17 cellular contexts compared by ENCODE assay signal in the genomic region with DNA sequence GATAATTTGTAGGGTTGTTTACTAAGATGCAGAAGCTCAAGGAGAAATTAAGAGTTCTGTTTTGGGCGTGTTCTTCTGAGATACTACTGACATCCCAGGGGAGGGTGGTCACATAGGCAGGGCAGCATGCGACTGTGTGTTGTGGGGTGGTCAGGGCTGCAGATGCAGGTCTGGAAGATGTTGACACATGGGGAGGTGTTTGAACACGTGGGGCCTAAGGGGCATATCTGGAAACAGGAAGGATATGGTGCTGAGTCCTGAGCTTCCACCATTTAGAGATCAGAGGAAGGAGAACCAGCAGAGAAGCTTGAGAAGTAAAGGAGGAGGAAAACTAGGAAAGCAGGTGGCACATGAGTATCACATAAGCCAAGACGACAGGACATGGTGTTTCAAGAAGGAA.
DNase-seq lines count a peak whose midpoint lies in the region; ATAC-seq and TF ChIP-seq lines count a peak whose summit lies in the region.
"Had no signal": no experiment of that assay in that cellular context is flagged by ENCODE, and none has a peak within 500 bp of the region (broad histone marks: within the 10 kb centered on the region; RNA-seq: fewer than 3 reads in every experiment).

No MANE protein-coding gene starts in this region.

- peaks cover 7% of the 10 kb centered on the region for H3K36me3 Mint-ChIP-seq in endothelial cell (ENCODE audit: low read depth, unreplicated experiment)
- H3K36me3 Mint-ChIP-seq: CD4-positive, CD25-positive, alpha-beta regulatory T cell; CD8-positive, alpha-beta memory T cell had no signal

- H3K9me2 ChIP-seq in Loucy (replicated peaks; ENCODE audit: low read depth, low read length): no peaks in the 10 kb centered on the region

- ATAC-seq in upper lobe of right lung (peak; percentile 12), GM18870 (IDR thresholded peaks at IDR 0.05; ENCODE audit: unreplicated experiment) (no peak), HG02870 (IDR thresholded peaks at IDR 0.05; ENCODE audit: unreplicated experiment) (no peak)
- ATAC-seq: GM23338, HCT116 had no signal

- DNase-seq in endothelial cell (ENCODE audit: low spot score) (no peak), upper lobe of right lung (no peak), NCI-H1417 treated with DMSO at 0.1 percent for 48 hours (lab: John Stamatoyannopoulos, UW) (no peak)
- DNase-seq: 8988T; C1 segment of cervical spinal cord; Caco-2; CD4-positive, CD25-positive, alpha-beta regulatory T cell; CD8-positive, alpha-beta memory T cell; DMS79; GDM1; HFFc6 had no signal

- H4K20me1 ChIP-seq in BLaER1: no peaks in the 10 kb centered on the region
- no peaks in the 10 kb centered on the region for H4K20me1 ChIP-seq in Loucy (ENCODE audit: insufficient read depth, low read length, poor library complexity, severe bottlenecking)

- H3K27me3 ChIP-seq in BLaER1 (no peaks in the 10 kb centered on the region), Loucy (ENCODE audit: insufficient read depth, low read length, poor library complexity, severe bottlenecking) (no peaks in the 10 kb centered on the region), upper lobe of right lung (no peaks in the 10 kb centered on the region)

- H3K27ac ChIP-seq in BLaER1 (no peak overlapping the region), upper lobe of right lung (no peak overlapping the region)

- H3K9ac ChIP-seq in BLaER1 (no peak overlapping the region), Loucy (ENCODE audit: low read depth, low read length, poor library complexity, severe bottlenecking) (no peak overlapping the region)

- H3K9me3 ChIP-seq in BLaER1 (no peaks in the 10 kb centered on the region), Loucy (ENCODE audit: insufficient read depth, low read depth, low read length) (no peaks in the 10 kb centered on the region), upper lobe of right lung (no peaks in the 10 kb centered on the region)
- H3K9me3 ChIP-seq: Caco-2 had no signal

- intact Hi-C loops in upper lobe of right lung (cut with DNase I): no loop called here

- TF ChIP-seq CTCF in Loucy (conservative IDR thresholded peaks at IDR 0.05; ENCODE audit: low read length): no peak
- no peak for TF ChIP-seq CTCF in endothelial cell (IDR thresholded peaks at IDR 0.05; ENCODE audit: unreplicated experiment)
- TF ChIP-seq CTCF in upper lobe of right lung (IDR thresholded peaks at IDR 0.05): no peak

- H3K9me3 Mint-ChIP-seq in endothelial cell (ENCODE audit: unreplicated experiment): peaks cover 6% of the 10 kb centered on the region
- H3K9me3 Mint-ChIP-seq: CD8-positive, alpha-beta memory T cell; GM23338; HFFc6 had no signal

- H3K4me3 Mint-ChIP-seq in endothelial cell (ENCODE audit: unreplicated experiment): peak overlapping the region; percentile 14
- H3K4me3 Mint-ChIP-seq: CD4-positive, CD25-positive, alpha-beta regulatory T cell; CD8-positive, alpha-beta memory T cell; GM23338; HFFc6 had no signal

- H3K36me3 ChIP-seq in BLaER1 (no peaks in the 10 kb centered on the region), Loucy (ENCODE audit: insufficient read depth, low read length) (no peaks in the 10 kb centered on the region), upper lobe of right lung (no peaks in the 10 kb centered on the region)

- H3K27me3 Mint-ChIP-seq in endothelial cell (ENCODE audit: unreplicated experiment): peaks cover 4% of the 10 kb centered on the region

- peaks cover 10% of the 10 kb centered on the region for H3K4me1 Mint-ChIP-seq in endothelial cell (ENCODE audit: unreplicated experiment)
- H3K4me1 Mint-ChIP-seq: CD4-positive, CD25-positive, alpha-beta regulatory T cell; CD8-positive, alpha-beta memory T cell; GM23338 had no signal

- H3F3A ChIP-seq in Loucy (ENCODE audit: low read depth): no peaks in the 10 kb centered on the region

- no peak overlapping the region for H3K4me3 ChIP-seq in BLaER1
- H3K4me3 ChIP-seq in Loucy (ENCODE audit: low read length, poor library complexity, severe bottlenecking): no peak overlapping the region
- H3K4me3 ChIP-seq in upper lobe of right lung: no peak overlapping the region
- H3K4me3 ChIP-seq: GM23338 had no signal

- H3K79me2 ChIP-seq in Loucy (ENCODE audit: insufficient read depth, low read length): no peaks in the 10 kb centered on the region

- H3K4me2 ChIP-seq in BLaER1 (peak overlapping the region; percentile 22), Loucy (ENCODE audit: low read depth, low read length, poor library complexity, severe bottlenecking) (no peak overlapping the region)
- H3K4me2 ChIP-seq: GM23338 had no signal

- H3K4me1 ChIP-seq in BLaER1 (peaks cover 8% of the 10 kb centered on the region), Loucy (ENCODE audit: insufficient read depth, low read length, poor library complexity, severe bottlenecking) (no peaks in the 10 kb centered on the region), upper lobe of right lung (no peaks in the 10 kb centered on the region)
- H3K4me1 ChIP-seq: Caco-2 had no signal

- peak overlapping the region; percentile 32 for H3K27ac Mint-ChIP-seq in endothelial cell (ENCODE audit: unreplicated experiment)
- H3K27ac Mint-ChIP-seq: CD8-positive, alpha-beta memory T cell; GM23338; HFFc6 had no signal

- peak overlapping the region; percentile 27; the same call in 1 of the 2 replicates for H2AFZ ChIP-seq in Loucy (ENCODE audit: low read length)
- H2AFZ ChIP-seq: GM23338 had no signal
